2 cellular contexts compared by ENCODE assay signal in genomic region chr21:36549470-36549869, GRCh38.
TF ChIP-seq lines count a peak whose summit lies in the region.

No MANE protein-coding gene starts in this region.

TF ChIP-seq in GM23338, 12 proteins besides CTCF, POLR2A, EP300 and RAD21 (continued from another document):
- TF ChIP-seq REST (IDR thresholded peaks at IDR 0.05; ENCODE audit: unreplicated experiment) (no peak), ZNF331 (CRISPR knock-in tag; IDR thresholded peaks at IDR 0.05; ENCODE audit: low read depth) (no peak), NANOG (IDR thresholded peaks at IDR 0.05; ENCODE audit: borderline replicate concordance) (no peak), ETS1 (IDR thresholded peaks at IDR 0.05) (no peak), EZH2 (IDR thresholded peaks at IDR 0.05; ENCODE audit: low read depth, unreplicated experiment) (no peak), CREB1 (CRISPR knock-in tag; IDR thresholded peaks at IDR 0.05; ENCODE audit: low read depth) (no peak), POLR2AphosphoS5 (IDR thresholded peaks at IDR 0.05; ENCODE audit: low read depth) (no peak), ZNF462 (CRISPR knock-in tag; IDR thresholded peaks at IDR 0.05) (no peak), STAT1 (IDR thresholded peaks at IDR 0.05; ENCODE audit: unreplicated experiment) (no peak), EZH2phosphoT487 (IDR thresholded peaks at IDR 0.05; ENCODE audit: unreplicated experiment) (no peak), JUNB (IDR thresholded peaks at IDR 0.05; ENCODE audit: unreplicated experiment) (no peak)

TF ChIP-seq in H1, 55 proteins besides CTCF, POLR2A, EP300 and RAD21 (continued from another document):
- no peak for TF ChIP-seq KDM1A (IDR thresholded peaks at IDR 0.05; ENCODE audit: borderline replicate concordance, low read length)
